ENCODE assay signal across 28 cellular contexts in the genomic region with DNA sequence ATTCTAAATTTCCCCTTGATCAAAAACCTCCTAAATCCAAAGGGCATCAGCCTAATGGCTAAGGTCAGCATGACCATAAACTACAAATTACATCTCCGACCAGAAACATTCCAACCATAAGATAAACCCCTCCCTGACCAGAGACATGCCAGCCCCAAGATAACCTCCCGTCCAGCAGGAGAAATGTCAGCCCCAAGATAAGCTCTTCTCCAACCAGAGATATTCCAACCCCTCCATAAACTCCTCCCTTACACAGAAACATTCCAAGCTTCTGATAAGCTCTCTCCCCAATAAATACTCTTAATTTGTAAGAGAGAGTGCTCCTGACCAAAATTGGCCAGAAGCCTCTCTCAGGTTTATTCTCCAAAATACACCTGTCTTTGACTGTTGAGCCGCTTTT.
"Had no signal": no experiment of that assay in that cellular context is flagged by ENCODE, and none has a peak within 500 bp of the region (broad histone marks: within the 10 kb centered on the region; RNA-seq: fewer than 3 reads in every experiment).

No MANE protein-coding gene starts in this region.

- H3K27ac Mint-ChIP-seq: stimulated activated effector memory CD8-positive, alpha-beta T cell treated with anti-CD3 and anti-CD28 coated beads, Interleukin-12 subunit alpha, Interleukin-12 subunit beta, amount 100 ng/mL, for 72 hours; stimulated activated memory B cell treated with anti-CD40 and anti-IgM and Interleukin-4, amounts not matched to agents 10 μg/mL and 1 μg/mL and 100 μg/mL, for 72 hours; stimulated activated naive B cell treated with anti-CD40 and anti-IgM and Interleukin-4, amounts not matched to agents 10 μg/mL and 1 μg/mL and 100 μg/mL, for 72 hours; stimulated activated naive CD8-positive, alpha-beta T cell treated with anti-CD3 and anti-CD28 coated beads, Interleukin-15, Interleukin-2, amounts not matched to agents 100 ng/mL and 50 ng/mL, for 24 hours; type B pancreatic cell had no signal

- DNase-seq: stimulated activated CD4-positive, alpha-beta T cell treated with anti-CD3 and anti-CD28 coated beads, Interleukin-2, amount 100 ng/mL, for 48 hours; stimulated activated CD4-positive, alpha-beta T cell treated with anti-CD3 and anti-CD28 coated beads, Interleukin-4, amount 100 ng/mL, for 1 hour; stimulated activated CD4-positive, alpha-beta T cell treated with anti-CD3 and anti-CD28 coated beads, Interleukin-4, amount 100 ng/mL, for 24 hours; stimulated activated CD4-positive, alpha-beta T cell treated with anti-CD3 and anti-CD28 coated beads, Interleukin-4, amount 100 ng/mL, for 4 hours; stimulated activated CD8-positive, alpha-beta memory T cell treated with anti-CD3 and anti-CD28 coated beads, Interleukin-4, amount 100 ng/mL, for 48 hours; stimulated activated naive B cell treated with anti-CD40 and anti-IgM and Interleukin-4, amounts not matched to agents 10 μg/mL and 1 μg/mL and 100 μg/mL, for 72 hours; stimulated activated naive CD4-positive, alpha-beta T cell; stimulated activated naive CD4-positive, alpha-beta T cell treated with Interleukin-2 at 50 U/mL for 16 hours; stimulated activated naive CD8-positive, alpha-beta T cell treated with anti-CD3 and anti-CD28 coated beads, Interleukin-15, amount 100 ng/mL, for 72 hours; stimulated activated naive CD8-positive, alpha-beta T cell treated with anti-CD3 and anti-CD28 coated beads, Interleukin-15, Interleukin-2, amounts not matched to agents 100 U/mL and 50 U/mL, for 24 hours; stomach; substantia nigra; testis; thyroid gland; tibial artery; transverse colon; trophoblast cell; upper lobe of left lung; upper lobe of right lung; uterus had no signal

- H3K9me3 Mint-ChIP-seq: stimulated activated effector memory CD8-positive, alpha-beta T cell treated with anti-CD3 and anti-CD28 coated beads, Interleukin-12 subunit alpha, Interleukin-12 subunit beta, amount 100 ng/mL, for 72 hours; stimulated activated memory B cell treated with anti-CD40 and anti-IgM and Interleukin-4, amounts not matched to agents 10 μg/mL and 1 μg/mL and 100 μg/mL, for 72 hours; stimulated activated naive B cell treated with anti-CD40 and anti-IgM and Interleukin-4, amounts not matched to agents 10 μg/mL and 1 μg/mL and 100 μg/mL, for 72 hours; stimulated activated naive CD8-positive, alpha-beta T cell treated with anti-CD3 and anti-CD28 coated beads, Interleukin-15, amount 100 ng/mL, for 72 hours; stimulated activated naive CD8-positive, alpha-beta T cell treated with anti-CD3 and anti-CD28 coated beads, Interleukin-15, Interleukin-2, amounts not matched to agents 100 ng/mL and 50 ng/mL, for 24 hours had no signal

- H3K4me3 ChIP-seq: stomach, suprapubic skin, testis, thoracic aorta, thyroid gland, tibial artery, tibial nerve, transverse colon, upper lobe of left lung, upper lobe of right lung, uterus, vagina had no signal

- H3K27ac ChIP-seq: stomach, suprapubic skin, testis, thoracic aorta, thyroid gland, tibial artery, tibial nerve, transverse colon, upper lobe of left lung, upper lobe of right lung, uterus, vagina had no signal

- H3K9me3 ChIP-seq: stomach, suprapubic skin, testis, thoracic aorta, thyroid gland, tibial artery, tibial nerve, transverse colon, upper lobe of left lung, upper lobe of right lung, uterus, vagina had no signal

- H3K36me3 Mint-ChIP-seq: stimulated activated effector memory CD8-positive, alpha-beta T cell treated with anti-CD3 and anti-CD28 coated beads, Interleukin-12 subunit alpha, Interleukin-12 subunit beta, amount 100 ng/mL, for 72 hours; stimulated activated memory B cell treated with anti-CD40 and anti-IgM and Interleukin-4, amounts not matched to agents 10 μg/mL and 1 μg/mL and 100 μg/mL, for 72 hours; stimulated activated naive B cell treated with anti-CD40 and anti-IgM and Interleukin-4, amounts not matched to agents 10 μg/mL and 1 μg/mL and 100 μg/mL, for 72 hours; type B pancreatic cell had no signal

- H3K27me3 Mint-ChIP-seq: type B pancreatic cell had no signal

- H3K4me3 Mint-ChIP-seq: stimulated activated effector memory CD8-positive, alpha-beta T cell treated with anti-CD3 and anti-CD28 coated beads, Interleukin-12 subunit alpha, Interleukin-12 subunit beta, amount 100 ng/mL, for 72 hours; stimulated activated memory B cell treated with anti-CD40 and anti-IgM and Interleukin-4, amounts not matched to agents 10 μg/mL and 1 μg/mL and 100 μg/mL, for 72 hours; stimulated activated naive B cell treated with anti-CD40 and anti-IgM and Interleukin-4, amounts not matched to agents 10 μg/mL and 1 μg/mL and 100 μg/mL, for 72 hours; stimulated activated naive CD8-positive, alpha-beta T cell treated with anti-CD3 and anti-CD28 coated beads, Interleukin-15, amount 100 ng/mL, for 72 hours; stimulated activated naive CD8-positive, alpha-beta T cell treated with anti-CD3 and anti-CD28 coated beads, Interleukin-15, Interleukin-2, amounts not matched to agents 100 ng/mL and 50 ng/mL, for 24 hours; type B pancreatic cell had no signal

- H3K4me1 ChIP-seq: suprapubic skin, testis, thyroid gland, tibial nerve, transverse colon, upper lobe of left lung, upper lobe of right lung, uterus, vagina had no signal

- H3K4me1 Mint-ChIP-seq: stimulated activated effector memory CD8-positive, alpha-beta T cell treated with anti-CD3 and anti-CD28 coated beads, Interleukin-12 subunit alpha, Interleukin-12 subunit beta, amount 100 ng/mL, for 72 hours; stimulated activated memory B cell treated with anti-CD40 and anti-IgM and Interleukin-4, amounts not matched to agents 10 μg/mL and 1 μg/mL and 100 μg/mL, for 72 hours; stimulated activated naive B cell treated with anti-CD40 and anti-IgM and Interleukin-4, amounts not matched to agents 10 μg/mL and 1 μg/mL and 100 μg/mL, for 72 hours; stimulated activated naive CD8-positive, alpha-beta T cell treated with anti-CD3 and anti-CD28 coated beads, Interleukin-15, amount 100 ng/mL, for 72 hours had no signal

- H3K27me3 ChIP-seq: stomach, suprapubic skin, testis, thyroid gland, tibial artery, tibial nerve, transverse colon, upper lobe of left lung, upper lobe of right lung, uterus, vagina had no signal

- H3K36me3 ChIP-seq: stomach, suprapubic skin, thoracic aorta, thyroid gland, tibial artery, tibial nerve, transverse colon, upper lobe of left lung, upper lobe of right lung, uterus, vagina had no signal
